23 cellular contexts compared by ENCODE assay signal in genomic region chr3:94417963-94418455, GRCh38.
DNase-seq lines count a peak whose midpoint lies in the region; ATAC-seq and TF ChIP-seq lines count a peak whose summit lies in the region.
"Had no signal": no experiment of that assay in that cellular context is flagged by ENCODE, and none has a peak within 500 bp of the region (broad histone marks: within the 10 kb centered on the region; RNA-seq: fewer than 3 reads in every experiment).

No MANE protein-coding gene starts in this region.

- no peak for TF ChIP-seq POLR2A in GM18505 (IDR thresholded peaks at IDR 0.05; ENCODE audit: borderline replicate concordance, extremely low read depth, insufficient read depth, insufficient read length)

- no peak overlapping the region for H2BK120ac ChIP-seq in neuronal stem cell (ENCODE audit: low read depth, low read length)

- no peak overlapping the region for H3K9ac ChIP-seq in neuronal stem cell (ENCODE audit: low read depth, low read length, poor library complexity)
- H3K9ac ChIP-seq: BLaER1 had no signal

- H3K9me3 ChIP-seq in MG63 (peaks cover 10% of the 10 kb centered on the region), neuronal stem cell (replicated peaks in 1 of 2; ENCODE audit: control insufficient read depth in 2 of 2, insufficient read depth in 1 of 2, low read depth in 1 of 2, low read length in 2 of 2) (peaks cover 0 to 4% of the 10 kb centered on the region in 2 donors)
- H3K9me3 ChIP-seq: BE2C had no signal

- no peak overlapping the region for H4K8ac ChIP-seq in neuronal stem cell (ENCODE audit: low read depth, low read length)

- H3K4ac ChIP-seq in neuronal stem cell (ENCODE audit: low read length): no peak overlapping the region

- H3K14ac ChIP-seq in neuronal stem cell (ENCODE audit: low read length): no peak overlapping the region

- no peak overlapping the region for H3K4me2 ChIP-seq in neuronal stem cell (ENCODE audit: insufficient read depth, low read length, poor library complexity, severe bottlenecking)
- H3K4me2 ChIP-seq: BLaER1 had no signal

- TF ChIP-seq CTCF in chondrocyte (IDR thresholded peaks at IDR 0.05) (no peak), natural killer cell (IDR thresholded peaks at IDR 0.05) (no peak)

- peaks cover 2% of the 10 kb centered on the region for H3K36me3 Mint-ChIP-seq in chondrocyte (ENCODE audit: low read depth)
- peaks cover 12% of the 10 kb centered on the region for H3K36me3 Mint-ChIP-seq in natural killer cell
- H3K36me3 Mint-ChIP-seq: CD14-positive monocyte; CD4-positive, alpha-beta memory T cell; CD4-positive, CD25-positive, alpha-beta regulatory T cell; CD8-positive, alpha-beta memory T cell had no signal

- H3K36me3 ChIP-seq in MG63: no peaks in the 10 kb centered on the region
- H3K36me3 ChIP-seq in neuronal stem cell (replicated peaks in 1 of 2; ENCODE audit: control insufficient read depth in 2 of 2, insufficient read depth in 2 of 2, low read length in 2 of 2): no peaks in the 10 kb centered on the region
- H3K36me3 ChIP-seq: BE2C, BLaER1 had no signal

- H3K4me1 Mint-ChIP-seq in chondrocyte (ENCODE audit: low read depth) (peaks cover 12% of the 10 kb centered on the region), natural killer cell (no peaks in the 10 kb centered on the region)
- H3K4me1 Mint-ChIP-seq: CD14-positive monocyte; CD4-positive, alpha-beta memory T cell; CD4-positive, CD25-positive, alpha-beta regulatory T cell; CD8-positive, alpha-beta memory T cell had no signal

- no peak overlapping the region for H3K23ac ChIP-seq in neuronal stem cell (ENCODE audit: low read depth, low read length, poor library complexity)

- no CpG with 5 or more reads among the region's 6 CpGs for WGBS in neuronal stem cell (ENCODE audit: extremely low coverage in 2 of 2, insufficient read length in 2 of 2, insufficient replicate concordance in 1 of 2), 2 donors

- H2BK12ac ChIP-seq in neuronal stem cell (ENCODE audit: low read length): no peak overlapping the region

- no peak overlapping the region for H3K4me3 Mint-ChIP-seq in chondrocyte (ENCODE audit: unreplicated experiment)
- H3K4me3 Mint-ChIP-seq in natural killer cell: no peak overlapping the region
- H3K4me3 Mint-ChIP-seq: CD4-positive, alpha-beta memory T cell; CD4-positive, CD25-positive, alpha-beta regulatory T cell; CD8-positive, alpha-beta memory T cell had no signal

- no peak overlapping the region for H3K27ac ChIP-seq in neuronal stem cell (replicated peaks; ENCODE audit: low read length)
- H3K27ac ChIP-seq: BLaER1 had no signal

- peak overlapping the region; percentile 40 for H2AFZ ChIP-seq in neuronal stem cell (ENCODE audit: low read length)

- H3K4me1 ChIP-seq in neuronal stem cell (ENCODE audit: control insufficient read depth in 2 of 2, insufficient read depth in 1 of 2, low read depth in 1 of 2, low read length in 2 of 2): peaks cover 0 to under 1% of the 10 kb centered on the region in 2 donors
- H3K4me1 ChIP-seq: BE2C had no signal

- no peak overlapping the region for H2BK5ac ChIP-seq in neuronal stem cell (ENCODE audit: low read length)

- H3K27me3 Mint-ChIP-seq in chondrocyte (ENCODE audit: low read depth): no peaks in the 10 kb centered on the region
- H3K27me3 Mint-ChIP-seq in natural killer cell (ENCODE audit: low read depth in 2 of 2): no peaks in the 10 kb centered on the region
- H3K27me3 Mint-ChIP-seq: CD4-positive, alpha-beta memory T cell; CD4-positive, CD25-positive, alpha-beta regulatory T cell; CD8-positive, alpha-beta memory T cell had no signal

- H2BK15ac ChIP-seq in neuronal stem cell (ENCODE audit: low read length): no peak overlapping the region

- no peak overlapping the region for H3K18ac ChIP-seq in neuronal stem cell (ENCODE audit: low read length)

- H3K4me3 ChIP-seq in MG63 (no peak overlapping the region), neuronal stem cell (ENCODE audit: low read length in 2 of 2) (no peak overlapping the region)
- H3K4me3 ChIP-seq: BLaER1 had no signal

- no peaks in the 10 kb centered on the region for H3K27me3 ChIP-seq in MG63
- peaks cover 0 to 2% (median 0%) of the 10 kb centered on the region in 3 experiments for H3K27me3 ChIP-seq in neuronal stem cell (ENCODE audit: control insufficient read depth in 3 of 3, insufficient read depth in 3 of 3, low read depth in 1 of 3, low read length in 3 of 3)
- H3K27me3 ChIP-seq: BE2C, BLaER1 had no signal

- no peak for ATAC-seq in natural killer cell
- ATAC-seq in GM18505 (IDR thresholded peaks at IDR 0.05; ENCODE audit: unreplicated experiment): no peak

- H3K9me3 Mint-ChIP-seq in chondrocyte (ENCODE audit: low read depth) (peaks cover 8% of the 10 kb centered on the region), natural killer cell (peaks cover 10 to 29% of the 10 kb centered on the region in 2 donors)

- no peak overlapping the region for H2AK5ac ChIP-seq in neuronal stem cell (ENCODE audit: low read depth, low read length)

- intact Hi-C loops in natural killer cell (cut with micrococcal nuclease): no loop called here

- H3K27ac Mint-ChIP-seq in chondrocyte (ENCODE audit: unreplicated experiment): no peak overlapping the region
- no peak overlapping the region for H3K27ac Mint-ChIP-seq in natural killer cell
- H3K27ac Mint-ChIP-seq: CD14-positive monocyte; CD4-positive, alpha-beta memory T cell; CD4-positive, CD25-positive, alpha-beta regulatory T cell had no signal

- DNase-seq in MG63 (peak; percentile 13), chondrocyte (ENCODE audit: low spot score) (peak; percentile 72), neuronal stem cell (ENCODE audit: low spot score) (no peak), GM03348 (ENCODE audit: low spot score) (no peak), natural killer cell (no peak)
- DNase-seq: 8988T; ACHN; BE2C; C1 segment of cervical spinal cord; CD4-positive, CD25-positive, alpha-beta regulatory T cell; CD8-positive, alpha-beta memory T cell; COR-L47; DMS 273 treated with DMSO at 0.1 percent for 48 hours; DMS153; DMS53; DMS79; DND-41; EL; GDM1 had no signal

- H4K91ac ChIP-seq in neuronal stem cell (ENCODE audit: low read depth, low read length, poor library complexity): no peak overlapping the region

- no peaks in the 10 kb centered on the region for H3K79me1 ChIP-seq in neuronal stem cell (ENCODE audit: low read depth, low read length)

Comparison
In these comparisons a context has a peak if more than half of its experiments do, and no peak if none do; other contexts are left out.
1. DNase-seq: peak in MG63 (single experiment) and chondrocyte (single experiment); none in neuronal stem cell (single experiment), GM03348 (single experiment) and natural killer cell (single experiment).